In the genomic region with DNA sequence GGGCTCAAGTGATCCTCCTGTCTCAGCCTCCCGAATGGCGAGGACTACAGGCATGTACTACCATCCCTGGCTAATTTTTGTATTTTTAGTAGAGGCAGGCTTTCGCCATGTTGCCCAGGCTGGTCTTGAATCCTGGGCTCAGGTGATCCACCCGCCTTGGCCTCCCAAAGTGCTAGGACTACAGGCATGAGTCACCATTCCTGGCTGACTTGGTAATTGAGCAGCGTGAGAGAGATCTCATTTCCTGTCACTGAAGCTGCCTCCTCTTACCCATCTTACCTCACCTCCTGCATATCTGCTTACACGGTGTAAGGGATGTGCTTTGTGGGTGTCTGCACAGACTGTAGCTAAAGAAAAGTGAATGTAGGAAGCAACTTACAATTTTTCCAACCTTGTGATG, we compare ENCODE assay signal across 13 cellular contexts. TPM values are rescaled to one million over a fixed set of nuclear protein-coding genes. Genes with fewer than 3 reads are reported as not detected.
DNase-seq lines count a peak whose midpoint lies in the region; ATAC-seq and TF ChIP-seq lines count a peak whose summit lies in the region.
"Had no signal": no experiment of that assay in that cellular context is flagged by ENCODE, and none has a peak within 500 bp of the region (broad histone marks: within the 10 kb centered on the region; RNA-seq: fewer than 3 reads in every experiment).

No MANE protein-coding gene starts in this region.

- WGBS in prostate gland = 83% methylated on average over 6 of the region's 6 CpGs

- H3K27ac Mint-ChIP-seq in natural killer cell treated with Interleukin-12 subunit alpha and Interleukin-12 subunit beta and Interleukin-15 and Interleukin-18, amount 100 ng/mL, for 72 hours = no peak overlapping the region
- H3K27ac Mint-ChIP-seq in natural killer cell = no peak overlapping the region
- no peak overlapping the region for H3K27ac Mint-ChIP-seq in activated CD4-positive, alpha-beta memory T cell treated with anti-CD3 and anti-CD28 coated beads, Interleukin-2, amount 10 ng/mL, durations not matched to agents 7 days and 5 days
- H3K27ac Mint-ChIP-seq: activated B cell treated with CpG ODN at 0.5 μM for 24 hours, endodermal cell had no signal

- no peaks in the 10 kb centered on the region for H3K27me3 ChIP-seq in prostate gland (replicated peaks; ENCODE audit: insufficient read depth)
- H3K27me3 ChIP-seq: BLaER1 treated with 17β-estradiol and CSF1 and Interleukin-3, amounts not matched to agents 10 nM and 100 nM had no signal

- H3K27ac ChIP-seq in prostate gland = no peak overlapping the region
- H3K27ac ChIP-seq: BLaER1 treated with 17β-estradiol and CSF1 and Interleukin-3, amounts not matched to agents 10 nM and 100 nM had no signal

- no peak for TF ChIP-seq POLR2A in prostate gland (IDR thresholded peaks at IDR 0.05)

- peak in 1 of 2 donors; percentile 67 for ATAC-seq in natural killer cell treated with Interleukin-12 subunit alpha and Interleukin-12 subunit beta and Interleukin-15 and Interleukin-18, amount 100 ng/mL, for 72 hours
- ATAC-seq in natural killer cell = no peak
- ATAC-seq in HG03571 (IDR thresholded peaks at IDR 0.05; ENCODE audit: unreplicated experiment) = no peak

- POLR2A ChIA-PET in activated CD4-positive, alpha-beta memory T cell treated with anti-CD3 and anti-CD28 coated beads, Interleukin-2, amount 10 ng/mL, durations not matched to agents 7 days and 5 days (lab: Charles Lee) = interaction anchor here (1.0 to 1.3 kb wide), 3 partner anchors 9 to 14 kb away, joined by 3 to 6 read pairs (median 4); a partner anchor contains a TSS

- in situ Hi-C loops in GM13977 (cut with MboI; ENCODE audit: low pct_unique_long_range_greater_than_20kb, low sequenced_read_pairs, unreplicated experiment) = no loop called here

- no peaks in the 10 kb centered on the region for H3K36me3 ChIP-seq in prostate gland

- peaks cover 22% of the 10 kb centered on the region for H3K36me3 Mint-ChIP-seq in natural killer cell treated with Interleukin-12 subunit alpha and Interleukin-12 subunit beta and Interleukin-15 and Interleukin-18, amount 100 ng/mL, for 72 hours
- H3K36me3 Mint-ChIP-seq in natural killer cell = peaks cover 23% of the 10 kb centered on the region
- peaks cover 80% of the 10 kb centered on the region for H3K36me3 Mint-ChIP-seq in activated CD4-positive, alpha-beta memory T cell treated with anti-CD3 and anti-CD28 coated beads, Interleukin-2, amount 10 ng/mL, durations not matched to agents 7 days and 5 days (ENCODE audit: low read depth)

- peak; percentile 70 for DNase-seq in natural killer cell treated with Interleukin-12 subunit alpha and Interleukin-12 subunit beta and Interleukin-15 and Interleukin-18, amount 100 ng/mL, for 72 hours (ENCODE audit: low spot score)
- DNase-seq in natural killer cell = no peak
- peak; percentile 54 for DNase-seq in activated CD4-positive, alpha-beta memory T cell treated with anti-CD3 and anti-CD28 coated beads, Interleukin-2, amount 10 ng/mL, durations not matched to agents 7 days and 5 days
- peak; percentile 68 for DNase-seq in fibroblast of mammary gland (ENCODE audit: low read depth)
- DNase-seq in prostate gland (ENCODE audit: low spot score) = no peak
- DNase-seq in HuH-7 (ENCODE audit: low spot score) = no peak
- no peak for DNase-seq in GM13977 (ENCODE audit: low spot score)
- DNase-seq: activated B cell treated with CpG ODN at 0.5 μM for 24 hours, endodermal cell, NCI-H524 had no signal

- CTCF ChIA-PET in activated CD4-positive, alpha-beta memory T cell treated with anti-CD3 and anti-CD28 coated beads, Interleukin-2, amount 10 ng/mL, durations not matched to agents 7 days and 5 days (lab: Charles Lee) = interaction anchor here (0.7 to 1.3 kb wide), 3 partner anchors 34 to 56 kb away, joined by 3 to 4 read pairs (median 4); a partner anchor contains a TSS

- peaks cover 33 to 37% of the 10 kb centered on the region in 2 donors for H3K4me1 Mint-ChIP-seq in natural killer cell treated with Interleukin-12 subunit alpha and Interleukin-12 subunit beta and Interleukin-15 and Interleukin-18, amount 100 ng/mL, for 72 hours (ENCODE audit: low read depth in 2 of 2)
- H3K4me1 Mint-ChIP-seq in natural killer cell = peaks cover 26 to 30% of the 10 kb centered on the region in 2 donors
- H3K4me1 Mint-ChIP-seq in activated CD4-positive, alpha-beta memory T cell treated with anti-CD3 and anti-CD28 coated beads, Interleukin-2, amount 10 ng/mL, durations not matched to agents 7 days and 5 days = peaks cover 49% of the 10 kb centered on the region

- no peak overlapping the region for H3K4me3 ChIP-seq in fibroblast of mammary gland (ENCODE audit: control insufficient read depth, low read depth, low read length)
- no peak overlapping the region for H3K4me3 ChIP-seq in prostate gland
- H3K4me3 ChIP-seq: BLaER1 treated with 17β-estradiol and CSF1 and Interleukin-3, amounts not matched to agents 10 nM and 100 nM had no signal

- H3K4me1 ChIP-seq in prostate gland (replicated peaks) = no peaks in the 10 kb centered on the region

- no peak for TF ChIP-seq CTCF in natural killer cell (IDR thresholded peaks at IDR 0.05)
- no peak for TF ChIP-seq CTCF in fibroblast of mammary gland (conservative IDR thresholded peaks at IDR 0.05; ENCODE audit: control insufficient read depth, insufficient read depth, low read depth, low read length)
- TF ChIP-seq CTCF in prostate gland (IDR thresholded peaks at IDR 0.05) = no peak
- TF ChIP-seq CTCF in GM13977 (IDR thresholded peaks at IDR 0.05; ENCODE audit: extremely low read depth, insufficient read depth, missing control alignments) = no peak

- no peak overlapping the region for H3K4me3 Mint-ChIP-seq in natural killer cell treated with Interleukin-12 subunit alpha and Interleukin-12 subunit beta and Interleukin-15 and Interleukin-18, amount 100 ng/mL, for 72 hours
- H3K4me3 Mint-ChIP-seq in natural killer cell = no peak overlapping the region
- no peak overlapping the region for H3K4me3 Mint-ChIP-seq in activated CD4-positive, alpha-beta memory T cell treated with anti-CD3 and anti-CD28 coated beads, Interleukin-2, amount 10 ng/mL, durations not matched to agents 7 days and 5 days
- H3K4me3 Mint-ChIP-seq: activated B cell treated with CpG ODN at 0.5 μM for 24 hours, endodermal cell had no signal

- H3K9me3 ChIP-seq in prostate gland = no peaks in the 10 kb centered on the region

- intact Hi-C loops in natural killer cell (cut with micrococcal nuclease) (no loop called here), prostate gland (cut with DNase I) (no loop called here)

- peaks cover 0 to 10% of the 10 kb centered on the region in 2 donors for H3K27me3 Mint-ChIP-seq in natural killer cell treated with Interleukin-12 subunit alpha and Interleukin-12 subunit beta and Interleukin-15 and Interleukin-18, amount 100 ng/mL, for 72 hours
- peaks cover 7 to 27% of the 10 kb centered on the region in 2 donors for H3K27me3 Mint-ChIP-seq in natural killer cell (ENCODE audit: low read depth in 2 of 2)
- H3K27me3 Mint-ChIP-seq in activated CD4-positive, alpha-beta memory T cell treated with anti-CD3 and anti-CD28 coated beads, Interleukin-2, amount 10 ng/mL, durations not matched to agents 7 days and 5 days = peaks cover 14% of the 10 kb centered on the region
- H3K27me3 Mint-ChIP-seq: activated B cell treated with CpG ODN at 0.5 μM for 24 hours had no signal

- H3K9me3 Mint-ChIP-seq in natural killer cell treated with Interleukin-12 subunit alpha and Interleukin-12 subunit beta and Interleukin-15 and Interleukin-18, amount 100 ng/mL, for 72 hours = no peaks in the 10 kb centered on the region
- no peaks in the 10 kb centered on the region for H3K9me3 Mint-ChIP-seq in natural killer cell
- H3K9me3 Mint-ChIP-seq in activated CD4-positive, alpha-beta memory T cell treated with anti-CD3 and anti-CD28 coated beads, Interleukin-2, amount 10 ng/mL, durations not matched to agents 7 days and 5 days = no peaks in the 10 kb centered on the region
- H3K9me3 Mint-ChIP-seq: activated B cell treated with CpG ODN at 0.5 μM for 24 hours, endodermal cell had no signal

RNA-seq across cellular contexts. Expression of a gene that starts 9.7 kb away (rescaled TPM):
- total RNA-seq in natural killer cell treated with Interleukin-12 subunit alpha and Interleukin-12 subunit beta and Interleukin-15 and Interleukin-18, amount 100 ng/mL, for 72 hours = 1 to 10 TPM; 2.6 to 3.0 TPM
- total RNA-seq in natural killer cell (10 to 100 TPM; 12.0 to 31.7 (median 12.2) TPM), prostate gland (1 to 10 TPM; 6.4 to 9.5 TPM)
- total RNA-seq in activated CD4-positive, alpha-beta memory T cell treated with anti-CD3 and anti-CD28 coated beads, Interleukin-2, amount 10 ng/mL, durations not matched to agents 7 days and 5 days = 10 to 100 TPM; 72.6 to 74.5 TPM

RNA-seq across cellular contexts. Expression of a gene that starts 35.6 kb away (rescaled TPM):
- total RNA-seq in natural killer cell treated with Interleukin-12 subunit alpha and Interleukin-12 subunit beta and Interleukin-15 and Interleukin-18, amount 100 ng/mL, for 72 hours = 1 to 10 TPM; 1.5 to 1.7 TPM
- 100 to 1,000 TPM in 1 of 3 donors, 10 to 100 TPM in 2; 21.8 to 103 (median 34.9) TPM for total RNA-seq in natural killer cell
- total RNA-seq in activated CD4-positive, alpha-beta memory T cell treated with anti-CD3 and anti-CD28 coated beads, Interleukin-2, amount 10 ng/mL, durations not matched to agents 7 days and 5 days = 10 to 100 TPM; 14.6 to 14.8 TPM
- total RNA-seq in prostate gland = 1 to 10 TPM; 4.1 TPM

RNA-seq across cellular contexts. Expression of a gene that starts 40.4 kb away (rescaled TPM):
- total RNA-seq in natural killer cell treated with Interleukin-12 subunit alpha and Interleukin-12 subunit beta and Interleukin-15 and Interleukin-18, amount 100 ng/mL, for 72 hours = not detected
- not detected for total RNA-seq in natural killer cell
- under 1 TPM in 1 of 2 experiments, not detected in 1; 0.15 TPM for total RNA-seq in activated CD4-positive, alpha-beta memory T cell treated with anti-CD3 and anti-CD28 coated beads, Interleukin-2, amount 10 ng/mL, durations not matched to agents 7 days and 5 days
- not detected for total RNA-seq in prostate gland
- total RNA-seq: activated B cell treated with CpG ODN at 0.5 μM for 24 hours, endodermal cell, mesenteric fat pad had no signal

RNA-seq across cellular contexts. Expression of a gene that starts 54.9 kb away (rescaled TPM):
- under 1 TPM; 0.36 to 0.69 TPM for total RNA-seq in natural killer cell treated with Interleukin-12 subunit alpha and Interleukin-12 subunit beta and Interleukin-15 and Interleukin-18, amount 100 ng/mL, for 72 hours
- total RNA-seq in natural killer cell (1 to 10 TPM; 1.0 to 4.9 (median 2.7) TPM), prostate gland (10 to 100 TPM in 1 of 2 donors, 1 to 10 TPM in 1; 7.6 to 17.4 TPM)
- total RNA-seq in activated CD4-positive, alpha-beta memory T cell treated with anti-CD3 and anti-CD28 coated beads, Interleukin-2, amount 10 ng/mL, durations not matched to agents 7 days and 5 days = 10 to 100 TPM; 69.8 to 71.6 TPM

Comparison
In these comparisons a context has a peak if more than half of its experiments do, and no peak if none do; other contexts are left out.
1. DNase-seq: peak in natural killer cell treated with Interleukin-12 subunit alpha and Interleukin-12 subunit beta and Interleukin-15 and Interleukin-18, amount 100 ng/mL, for 72 hours (single experiment), activated CD4-positive, alpha-beta memory T cell treated with anti-CD3 and anti-CD28 coated beads, Interleukin-2, amount 10 ng/mL, durations not matched to agents 7 days and 5 days (single experiment) and fibroblast of mammary gland (single experiment); none in natural killer cell (single experiment), prostate gland (single experiment), HuH-7 (single experiment) and GM13977 (single experiment).